11 cellular contexts compared by ENCODE assay signal in genomic region chr17:332558-333322, GRCh38. TPM values are rescaled to one million over a fixed set of nuclear protein-coding genes. Genes with fewer than 3 reads are reported as not detected.
DNase-seq lines count a peak whose midpoint lies in the region; ATAC-seq, FAIRE-seq and TF ChIP-seq lines count a peak whose summit lies in the region.
"Had no signal": no experiment of that assay in that cellular context is flagged by ENCODE, and none has a peak within 500 bp of the region (broad histone marks: within the 10 kb centered on the region; RNA-seq: fewer than 3 reads in every experiment).

No MANE protein-coding gene starts in this region.

- BruUV-seq in HepG2 (replicated peaks; lab: Mats Ljungman, UMichigan) = no TSS peak

- FAIRE-seq in HepG2 (lab: Jason Lieb, UNC) (no peak), frontal cortex (lab: Jason Lieb, UNC) (no peak)

- POLR2A ChIA-PET in HepG2 (lab: Yijun Ruan, JAX) = no interaction called here

- in situ Hi-C loops in HepG2 (cut with HindIII; ENCODE audit: extremely low pct_ligation_motif_present, low pct_unique_long_range_greater_than_20kb) = no loop called here

- H3K9me3 ChIP-seq in liver (ENCODE audit: control insufficient read depth in 4 of 4, low read length in 3 of 4) (no peaks in the 10 kb centered on the region), HepG2 (ENCODE audit: low read length) (no peaks in the 10 kb centered on the region)

- peak overlapping the region; percentile 13 to 63 for H3K27ac ChIP-seq in liver (ENCODE audit: low read depth in 1 of 2, low read length in 2 of 2)
- H3K27ac ChIP-seq in HepG2 (ENCODE audit: extremely low read length, insufficient read depth, low read length) = no peak overlapping the region
- no peak overlapping the region for H3K27ac ChIP-seq in foreskin keratinocyte
- H3K27ac ChIP-seq: HL-60 had no signal

- peaks cover 5% of the 10 kb centered on the region for H3K79me2 ChIP-seq in HepG2 (ENCODE audit: insufficient read depth, low read length)

- 79% methylated on average over 34 of the region's 34 CpGs for WGBS in liver
- WGBS in HepG2 (ENCODE audit: low lambda C conversion rate) = 96% methylated on average over 17 of the region's 34 CpGs

- no peak overlapping the region for H3K4me2 ChIP-seq in HepG2 (ENCODE audit: low read depth, low read length)

- H3K4me1 ChIP-seq in liver (ENCODE audit: control insufficient read depth in 4 of 4, insufficient read depth in 4 of 4, low read length in 3 of 4) (peaks cover 8 to 14% (median 10%) of the 10 kb centered on the region in 4 donors), HepG2 (ENCODE audit: insufficient read depth, low read length) (no peaks in the 10 kb centered on the region), foreskin keratinocyte (no peaks in the 10 kb centered on the region)

- TF ChIP-seq RAD21 in liver (IDR thresholded peaks at IDR 0.05) (no peak), HepG2 (CRISPR knock-in tag; IDR thresholded peaks at IDR 0.05) (no peak)

- CTCF ChIA-PET in HepG2 (lab: Yijun Ruan, JAX; ENCODE audit: low intra/inter-chr PET ratio, low total read pairs) = no interaction called here

- no peak for ATAC-seq in HepG2
- ATAC-seq in foreskin keratinocyte = peak; percentile 60
- ATAC-seq in HG02623 (IDR thresholded peaks at IDR 0.05; ENCODE audit: unreplicated experiment) = no peak

- DNase-seq in HepG2 (ENCODE audit: low spot score) = no peak
- DNase-seq in foreskin keratinocyte = peak in 1 of 2 donors; percentile 53
- DNase-seq in non-pigmented ciliary epithelial cell (ENCODE audit: low read depth) = peak; percentile 5
- no peak for DNase-seq in stimulated activated CD4-positive, alpha-beta T cell treated with anti-CD3 and anti-CD28 coated beads, Interleukin-4, amount 100 ng/mL, for 24 hours
- no peak for DNase-seq in frontal cortex (ENCODE audit: low spot score in 2 of 2)
- DNase-seq in activated CD8-positive, alpha-beta memory T cell treated with anti-CD3 and anti-CD28 coated beads, Interleukin-2, amount 50 U/mL, for 48 hours = no peak
- DNase-seq: NCI-H2029 treated with DMSO at 0.1 percent for 48 hours, SW 1271 had no signal

- H3K27me3 ChIP-seq in liver (ENCODE audit: control insufficient read depth in 4 of 4, insufficient read depth in 4 of 4, low read length in 3 of 4) = no peaks in the 10 kb centered on the region
- no peaks in the 10 kb centered on the region for H3K27me3 ChIP-seq in HepG2 (ENCODE audit: control insufficient read depth in 1 of 2, insufficient read depth in 2 of 2, low read length in 2 of 2)
- peaks cover 37% of the 10 kb centered on the region for H3K27me3 ChIP-seq in foreskin keratinocyte

- intact Hi-C loops in HepG2 (cut with micrococcal nuclease; ENCODE audit: unreplicated experiment) = no loop called here

- no peak for TF ChIP-seq POLR2A in HepG2 (IDR thresholded peaks at IDR 0.05; ENCODE audit: insufficient read depth in 1 of 2, low read depth in 2 of 2, low read length in 2 of 2)

- H3K4me3 ChIP-seq in liver (ENCODE audit: low read depth in 1 of 3, low read length in 3 of 3) = peak overlapping the region in 1 of 3 donors; percentile 1
- no peak overlapping the region for H3K4me3 ChIP-seq in HepG2 (replicated peaks in 1 of 3; ENCODE audit: insufficient read depth in 1 of 3, low read depth in 2 of 3, low read length in 3 of 3)

- H4K20me1 ChIP-seq in HepG2 (ENCODE audit: insufficient read depth, low read length) = no peaks in the 10 kb centered on the region

- H3K36me3 ChIP-seq in liver (ENCODE audit: control insufficient read depth in 4 of 4, insufficient read depth in 3 of 4, low read depth in 1 of 4, low read length in 3 of 4) (peaks cover 0 to 4% (median 1%) of the 10 kb centered on the region in 4 donors), HepG2 (replicated peaks in 1 of 2; ENCODE audit: control insufficient read depth in 1 of 2, insufficient read depth in 2 of 2, low read length in 2 of 2) (peaks cover 3 to 10% of the 10 kb centered on the region in 2 experiments; a peak in 4 of 5 replicates)

- no peak overlapping the region for H2AFZ ChIP-seq in HepG2 (ENCODE audit: low read length)

- H3K9ac ChIP-seq in liver (ENCODE audit: low read depth in 1 of 2, low read length in 2 of 2) (peak overlapping the region in 1 of 2 donors; percentile 58), HepG2 (ENCODE audit: insufficient read depth, low read depth, low read length) (no peak overlapping the region)

- TF ChIP-seq CTCF in liver (IDR thresholded peaks at IDR 0.05; ENCODE audit: low read depth, low read length, missing input control) = no peak
- TF ChIP-seq CTCF in HepG2 (CRISPR knock-in tag; IDR thresholded peaks at IDR 0.05) = no peak
- peak; percentile 12 for TF ChIP-seq CTCF in foreskin keratinocyte (conservative IDR thresholded peaks at IDR 0.05)

- TF ChIP-seq EP300 in HepG2 (IDR thresholded peaks at IDR 0.05; ENCODE audit: low read depth in 2 of 2, low read length in 2 of 2) = no peak
- TF ChIP-seq EP300 in HepG2 (CRISPR knock-in tag; IDR thresholded peaks at IDR 0.05; ENCODE audit: borderline replicate concordance) = no peak

TF ChIP-seq in liver, 16 proteins besides CTCF, POLR2A, EP300 and RAD21:
- TF ChIP-seq MAX (IDR thresholded peaks at IDR 0.05) (no peak), NR2F2 (IDR thresholded peaks at IDR 0.05) (no peak), GABPA (IDR thresholded peaks at IDR 0.05 in 1 of 2, conservative IDR thresholded peaks at IDR 0.05 in 1 of 2) (no peak), ATF3 (IDR thresholded peaks at IDR 0.05) (no peak), RXRA (IDR thresholded peaks at IDR 0.05) (no peak), SP1 (IDR thresholded peaks at IDR 0.05) (no peak)
TF ChIP-seq in liver: peak in this region for 0.

TF ChIP-seq in HepG2, 621 proteins besides CTCF, POLR2A, EP300 and RAD21:
- TF ChIP-seq PAX8 (CRISPR knock-in tag; IDR thresholded peaks at IDR 0.05; ENCODE audit: borderline replicate concordance) (no peak), ZMYM4 (CRISPR knock-in tag; IDR thresholded peaks at IDR 0.05) (no peak), RXRA (CRISPR knock-in tag; IDR thresholded peaks at IDR 0.05) (no peak), MLLT10 (CRISPR knock-in tag; IDR thresholded peaks at IDR 0.05) (no peak), SNAI1 (CRISPR knock-in tag; IDR thresholded peaks at IDR 0.05; ENCODE audit: borderline replicate concordance) (no peak), ZC3H4 (CRISPR knock-in tag; IDR thresholded peaks at IDR 0.05; ENCODE audit: borderline replicate concordance) (no peak)

RNA-seq across cellular contexts. Expression of gene RPH3AL, which starts 19.9 kb away (rescaled TPM):
- 10 to 100 TPM in 1 of 2 donors, 1 to 10 TPM in 1; 8.5 to 52.5 TPM for total RNA-seq in liver
- 10 to 100 TPM; 10.3 to 17.4 TPM for polyA plus RNA-seq in liver
- 6.7 and 7.8 TPM in 2 replicates for total RNA-seq in HepG2 (2016; rRNA removed; fragmentation: Illumina TruSeq; extraction: Trizol)
- total RNA-seq in HepG2 (2016; cell fraction: cytosol; rRNA removed; fragmentation: Illumina TruSeq; extraction: Trizol; ENCODE audit: low read depth) = 10.8 and 13.9 TPM in 2 replicates
- total RNA-seq in HepG2 (2016; cell fraction: insoluble cytoplasmic fraction; rRNA removed; fragmentation: Illumina TruSeq; extraction: Trizol) = 8.0 and 8.6 TPM in 2 replicates
- total RNA-seq in HepG2 (2016; cell fraction: membrane; rRNA removed; fragmentation: Illumina TruSeq; extraction: Trizol) = 12.1 and 13.4 TPM in 2 replicates
- total RNA-seq in HepG2 (2016; cell fraction: nucleus; rRNA removed; fragmentation: Illumina TruSeq; extraction: Trizol) = 6.4 and 8.4 TPM in 2 replicates
- polyA plus RNA-seq in HepG2 (2011; rRNA removed) = 16.4 and 20.7 TPM in 2 replicates
- polyA plus RNA-seq in HepG2 (2011; cell fraction: cytosol; rRNA removed) = 14.3 and 17.0 TPM in 2 replicates
- 21.3 and 26.7 TPM in 2 replicates for polyA plus RNA-seq in HepG2 (2011; cell fraction: nucleus; rRNA removed)
- 11.7 and 14.0 TPM in 2 replicates for polyA plus RNA-seq in HepG2 (2012)
- polyA plus RNA-seq in HepG2 (2016; cell fraction: cytosol; fragmentation: Illumina TruSeq; extraction: Trizol; ENCODE audit: low read depth) = 4.1 and 4.3 TPM in 2 replicates
- polyA plus RNA-seq in HepG2 (2016; cell fraction: insoluble cytoplasmic fraction; fragmentation: Illumina TruSeq; extraction: Trizol; ENCODE audit: low read depth) = 6.7 and 7.3 TPM in 2 replicates
- polyA plus RNA-seq in HepG2 (2016; cell fraction: membrane; fragmentation: Illumina TruSeq; extraction: Trizol; ENCODE audit: low read depth) = 9.3 and 12.3 TPM in 2 replicates
- 8.0 and 9.6 TPM in 2 replicates for polyA plus RNA-seq in HepG2 (2016; cell fraction: nucleus; fragmentation: Illumina TruSeq; extraction: Trizol; ENCODE audit: insufficient read depth, low read depth)
- polyA minus RNA-seq in HepG2 (2011; rRNA and poly(A)+ RNA removed; ENCODE audit: low replicate concordance) = 4.7 and 30.0 TPM in 2 replicates
- 12.5 TPM in 2 replicates for polyA minus RNA-seq in HepG2 (2011; cell fraction: cytosol; rRNA and poly(A)+ RNA removed)
- polyA minus RNA-seq in HepG2 (2011; cell fraction: nucleus; rRNA and poly(A)+ RNA removed) = 29.4 and 31.1 TPM in 2 replicates
- total RNA-seq in foreskin keratinocyte = 0.41 and 0.60 TPM in 2 replicates
- polyA plus RNA-seq in foreskin keratinocyte = 0.46 and 0.49 TPM in 2 replicates
- 3.3 TPM for total RNA-seq in frontal cortex

Comparison
In these comparisons a context has a peak if more than half of its experiments do, and no peak if none do; other contexts are left out.
1. H3K27ac ChIP-seq: peak in liver (2 of 2); none in HepG2 (single experiment) and foreskin keratinocyte (single experiment).